In genomic region chr6:142290851-142291250, GRCh38 we compare ENCODE assay signal across 1 cellular context.
TF ChIP-seq lines count a peak whose summit lies in the region.

No MANE protein-coding gene starts in this region.

TF ChIP-seq in SK-N-SH treated with all-trans-retinoic acid at 6 μM for 48 hours, 23 proteins besides CTCF, POLR2A, EP300 and RAD21 (continued from another document):
- no peak for TF ChIP-seq PATZ1 (CRISPR knock-in tag; IDR thresholded peaks at IDR 0.05; ENCODE audit: borderline replicate concordance)
- TF ChIP-seq OSR1 (CRISPR knock-in tag; IDR thresholded peaks at IDR 0.05), result no peak
- no peak for TF ChIP-seq BACH2 (CRISPR knock-in tag; IDR thresholded peaks at IDR 0.05; ENCODE audit: borderline replicate concordance)
- TF ChIP-seq ZFP30 (CRISPR knock-in tag; IDR thresholded peaks at IDR 0.05), result no peak
- TF ChIP-seq ISL1 (CRISPR knock-in tag; IDR thresholded peaks at IDR 0.05), result no peak
- TF ChIP-seq, protein P1, sequence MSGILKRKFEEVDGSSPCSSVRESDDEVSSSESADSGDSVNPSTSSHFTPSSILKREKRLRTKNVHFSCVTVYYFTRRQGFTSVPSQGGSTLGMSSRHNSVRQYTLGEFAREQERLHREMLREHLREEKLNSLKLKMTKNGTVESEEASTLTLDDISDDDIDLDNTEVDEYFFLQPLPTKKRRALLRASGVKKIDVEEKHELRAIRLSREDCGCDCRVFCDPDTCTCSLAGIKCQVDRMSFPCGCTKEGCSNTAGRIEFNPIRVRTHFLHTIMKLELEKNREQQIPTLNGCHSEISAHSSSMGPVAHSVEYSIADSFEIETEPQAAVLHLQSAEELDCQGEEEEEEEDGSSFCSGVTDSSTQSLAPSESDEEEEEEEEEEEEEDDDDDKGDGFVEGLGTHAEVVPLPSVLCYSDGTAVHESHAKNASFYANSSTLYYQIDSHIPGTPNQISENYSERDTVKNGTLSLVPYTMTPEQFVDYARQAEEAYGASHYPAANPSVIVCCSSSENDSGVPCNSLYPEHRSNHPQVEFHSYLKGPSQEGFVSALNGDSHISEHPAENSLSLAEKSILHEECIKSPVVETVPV (CRISPR knock-in tag; IDR thresholded peaks at IDR 0.05), result no peak
- no peak for TF ChIP-seq CSDC2 (CRISPR knock-in tag; IDR thresholded peaks at IDR 0.05)
- TF ChIP-seq SNAI2 (CRISPR knock-in tag; IDR thresholded peaks at IDR 0.05), result no peak
- no peak for TF ChIP-seq TSHZ2 (CRISPR knock-in tag; IDR thresholded peaks at IDR 0.05)
- no peak for TF ChIP-seq PPARA (CRISPR knock-in tag; IDR thresholded peaks at IDR 0.05; ENCODE audit: borderline replicate concordance)
- no peak for TF ChIP-seq ZNF8 (CRISPR knock-in tag; IDR thresholded peaks at IDR 0.05)
- TF ChIP-seq RARB (CRISPR knock-in tag; IDR thresholded peaks at IDR 0.05), result no peak
